In genomic region chr16:85762970-85763369, GRCh38 we compare ENCODE assay signal across 24 cellular contexts. TPM values are rescaled to one million over a fixed set of nuclear protein-coding genes. Genes with fewer than 3 reads are reported as not detected.
"Had no signal": no experiment of that assay in that cellular context is flagged by ENCODE, and none has a peak within 500 bp of the region (broad histone marks: within the 10 kb centered on the region; RNA-seq: fewer than 3 reads in every experiment).

No MANE protein-coding gene starts in this region.

- H3K27me3 ChIP-seq: dorsolateral prefrontal cortex, ovary, upper lobe of left lung had no signal

- H3K9me3 Mint-ChIP-seq: natural killer cell treated with Interleukin-12 subunit alpha and Interleukin-12 subunit beta and Interleukin-15 and Interleukin-18, amount 100 ng/mL, for 72 hours; neural crest cell; stimulated activated naive CD8-positive, alpha-beta T cell treated with anti-CD3 and anti-CD28 coated beads, Interleukin-15, Interleukin-2, amounts not matched to agents 100 ng/mL and 50 ng/mL, for 24 hours had no signal

- H3K36me3 ChIP-seq: ovary, thoracic aorta, tibial nerve, upper lobe of left lung had no signal

- H3K4me3 ChIP-seq: dorsolateral prefrontal cortex, lung, ovary, psoas muscle, skin epidermis, thoracic aorta, tibial nerve, upper lobe of left lung had no signal

- DNase-seq: dorsolateral prefrontal cortex; effector CD4-positive, alpha-beta T cell; hypothalamus; nucleus accumbens; ovary; posterior cingulate gyrus; psoas muscle; right cardiac atrium; stimulated activated CD4-positive, alpha-beta T cell treated with anti-CD3 and anti-CD28 coated beads, Interleukin-15, amount 100 ng/mL, for 24 hours; stimulated activated CD4-positive, alpha-beta T cell treated with anti-CD3 and anti-CD28 coated beads, Interleukin-2, amount 100 ng/mL, for 48 hours; stimulated activated naive B cell treated with anti-CD40 and anti-IgM and Interleukin-4, amounts not matched to agents 10 μg/mL and 1 μg/mL and 100 μg/mL, for 72 hours; upper lobe of left lung had no signal

- H3K27ac ChIP-seq: dorsolateral prefrontal cortex, ovary, psoas muscle, skin epidermis, thoracic aorta, tibial nerve, upper lobe of left lung had no signal

- H3K27ac Mint-ChIP-seq: memory B cell; natural killer cell treated with Interleukin-12 subunit alpha and Interleukin-12 subunit beta and Interleukin-15 and Interleukin-18, amount 100 ng/mL, for 72 hours; stimulated activated naive B cell treated with anti-CD40 and anti-IgM and Interleukin-4, amounts not matched to agents 10 μg/mL and 1 μg/mL and 100 μg/mL, for 72 hours; stimulated activated naive CD8-positive, alpha-beta T cell treated with anti-CD3 and anti-CD28 coated beads, Interleukin-15, Interleukin-2, amounts not matched to agents 100 ng/mL and 50 ng/mL, for 24 hours had no signal

- H3K36me3 Mint-ChIP-seq: memory B cell; natural killer cell treated with Interleukin-12 subunit alpha and Interleukin-12 subunit beta and Interleukin-15 and Interleukin-18, amount 100 ng/mL, for 72 hours had no signal

- H3K9me3 ChIP-seq: ovary, psoas muscle, thoracic aorta, tibial nerve, upper lobe of left lung had no signal

- H3K4me3 Mint-ChIP-seq: memory B cell; natural killer cell treated with Interleukin-12 subunit alpha and Interleukin-12 subunit beta and Interleukin-15 and Interleukin-18, amount 100 ng/mL, for 72 hours; neural crest cell; stimulated activated naive B cell treated with anti-CD40 and anti-IgM and Interleukin-4, amounts not matched to agents 10 μg/mL and 1 μg/mL and 100 μg/mL, for 72 hours; stimulated activated naive CD8-positive, alpha-beta T cell treated with anti-CD3 and anti-CD28 coated beads, Interleukin-15, Interleukin-2, amounts not matched to agents 100 ng/mL and 50 ng/mL, for 24 hours had no signal

- H3K4me1 ChIP-seq: psoas muscle, tibial nerve had no signal

- ATAC-seq: left lobe of liver; psoas muscle; right cardiac atrium; stimulated activated naive B cell treated with anti-CD40 and anti-IgM and Interleukin-4, amounts not matched to agents 10 μg/mL and 1 μg/mL and 100 μg/mL, for 72 hours had no signal

- FAIRE-seq: colon, keratinocyte, urothelium cell line had no signal

- H3K27me3 Mint-ChIP-seq: memory B cell had no signal

- H3K4me1 Mint-ChIP-seq: neural crest cell had no signal

RNA-seq across cellular contexts. Expression of gene C16orf74, which starts 12.1 kb away (rescaled TPM):
- total RNA-seq: natural killer cell treated with Interleukin-12 subunit alpha and Interleukin-12 subunit beta and Interleukin-15 and Interleukin-18, amount 100 ng/mL, for 72 hours had no signal
